11 cellular contexts compared by ENCODE assay signal in the genomic region with DNA sequence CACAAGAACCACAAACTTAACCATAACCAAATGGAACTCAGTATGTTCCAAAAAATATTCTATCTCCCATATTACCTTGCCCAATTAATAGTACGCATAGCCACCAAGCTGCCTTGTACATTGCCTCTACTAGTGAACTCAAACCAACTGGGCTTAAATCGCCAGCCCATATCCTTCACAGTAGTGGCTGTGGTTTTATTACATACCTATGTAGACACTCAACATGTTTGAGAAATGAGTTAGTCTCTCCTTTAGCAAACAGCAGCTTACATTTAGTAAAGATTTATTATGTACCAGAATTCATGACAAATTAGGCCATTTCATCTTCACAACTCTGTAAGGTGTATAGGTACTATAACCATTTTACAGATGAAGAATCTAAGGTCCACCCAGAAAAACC.
DNase-seq lines count a peak whose midpoint lies in the region; ATAC-seq and TF ChIP-seq lines count a peak whose summit lies in the region.
"Had no signal": no experiment of that assay in that cellular context is flagged by ENCODE, and none has a peak within 500 bp of the region (broad histone marks: within the 10 kb centered on the region; RNA-seq: fewer than 3 reads in every experiment).

No MANE protein-coding gene starts in this region.

- peaks cover 12% of the 10 kb centered on the region for H3K36me3 Mint-ChIP-seq in activated T-cell treated with anti-CD3 and anti-CD28 coated beads, Interleukin-2, amount 50 U/mL, for 24 hours (ENCODE audit: low read depth)
- peaks cover 26 to 56% of the 10 kb centered on the region in 2 donors for H3K36me3 Mint-ChIP-seq in stimulated activated naive B cell treated with anti-CD40 and anti-IgM and Interleukin-4, amounts not matched to agents 10 μg/mL and 1 μg/mL and 100 μg/mL, for 72 hours

- H3K27me3 Mint-ChIP-seq in activated T-cell treated with anti-CD3 and anti-CD28 coated beads, Interleukin-2, amount 50 U/mL, for 24 hours: no peaks in the 10 kb centered on the region
- no peaks in the 10 kb centered on the region for H3K27me3 Mint-ChIP-seq in stimulated activated naive B cell treated with anti-CD40 and anti-IgM and Interleukin-4, amounts not matched to agents 10 μg/mL and 1 μg/mL and 100 μg/mL, for 72 hours

- CTCF ChIA-PET in RWPE1 (lab: Yijun Ruan, JAX): interaction anchor here (0.6 to 1.2 kb wide), 3 partner anchors 41 to 269 kb away, joined by 3 to 5 read pairs (median 3); partner anchors contain the start of gene SMIM5

- no peaks in the 10 kb centered on the region for H3K9me3 Mint-ChIP-seq in activated T-cell treated with anti-CD3 and anti-CD28 coated beads, Interleukin-2, amount 50 U/mL, for 24 hours
- no peaks in the 10 kb centered on the region for H3K9me3 Mint-ChIP-seq in stimulated activated naive B cell treated with anti-CD40 and anti-IgM and Interleukin-4, amounts not matched to agents 10 μg/mL and 1 μg/mL and 100 μg/mL, for 72 hours

- POLR2A ChIA-PET in RWPE1 (lab: Yijun Ruan, JAX; ENCODE audit: low non-redundant PET): no interaction called here

- ATAC-seq in stimulated activated naive B cell treated with anti-CD40 and anti-IgM and Interleukin-4, amounts not matched to agents 10 μg/mL and 1 μg/mL and 100 μg/mL, for 72 hours (replicated peaks): no peak

- no peak for DNase-seq in activated T-cell treated with anti-CD3 and anti-CD28 coated beads, Interleukin-2, amount 50 U/mL, for 24 hours
- DNase-seq in activated T-cell treated with anti-CD3 and anti-CD28 coated beads for 4 hours: no peak
- peak; percentile 33 for DNase-seq in RWPE1 (ENCODE audit: low spot score)
- peak; percentile 78 for DNase-seq in fibroblast of peridontal ligament (ENCODE audit: extremely low read depth)
- DNase-seq in stimulated activated naive B cell treated with anti-CD40 and anti-IgM and Interleukin-4, amounts not matched to agents 10 μg/mL and 1 μg/mL and 100 μg/mL, for 72 hours: no peak
- no peak for DNase-seq in activated CD8-positive, alpha-beta memory T cell treated with anti-CD3 and anti-CD28 coated beads, Interleukin-2, amount 50 U/mL, for 4 hours
- no peak for DNase-seq in middle frontal gyrus (ENCODE audit: extremely low spot score, low spot score)
- DNase-seq in NCI-H2171 treated with DMSO at 0.1 percent for 48 hours (lab: John Stamatoyannopoulos, UW): no peak
- DNase-seq: AML-193, erythroblast, tibial artery had no signal

- no peak overlapping the region for H3K4me3 Mint-ChIP-seq in activated T-cell treated with anti-CD3 and anti-CD28 coated beads, Interleukin-2, amount 50 U/mL, for 24 hours
- H3K4me3 Mint-ChIP-seq in stimulated activated naive B cell treated with anti-CD40 and anti-IgM and Interleukin-4, amounts not matched to agents 10 μg/mL and 1 μg/mL and 100 μg/mL, for 72 hours: peak overlapping the region; percentile 7 to 44

- H3K27ac ChIP-seq in RWPE1: no peak overlapping the region
- H3K27ac ChIP-seq: tibial artery had no signal

- H3K27ac Mint-ChIP-seq in activated T-cell treated with anti-CD3 and anti-CD28 coated beads, Interleukin-2, amount 50 U/mL, for 24 hours: peak overlapping the region; percentile 84
- H3K27ac Mint-ChIP-seq in stimulated activated naive B cell treated with anti-CD40 and anti-IgM and Interleukin-4, amounts not matched to agents 10 μg/mL and 1 μg/mL and 100 μg/mL, for 72 hours: peak overlapping the region; percentile 84

- peaks cover 94% of the 10 kb centered on the region for H3K4me1 Mint-ChIP-seq in activated T-cell treated with anti-CD3 and anti-CD28 coated beads, Interleukin-2, amount 50 U/mL, for 24 hours (ENCODE audit: low read depth)
- H3K4me1 Mint-ChIP-seq in stimulated activated naive B cell treated with anti-CD40 and anti-IgM and Interleukin-4, amounts not matched to agents 10 μg/mL and 1 μg/mL and 100 μg/mL, for 72 hours: peaks cover 62 to 95% of the 10 kb centered on the region in 2 donors

- no peak for TF ChIP-seq CTCF in RWPE1 (conservative IDR thresholded peaks at IDR 0.05; ENCODE audit: low read depth)

Comparison
In these comparisons a context has a peak if more than half of its experiments do, and no peak if none do; other contexts are left out.
1. DNase-seq: peak in RWPE1 (single experiment) and fibroblast of peridontal ligament (single experiment); none in activated T-cell treated with anti-CD3 and anti-CD28 coated beads, Interleukin-2, amount 50 U/mL, for 24 hours (single experiment), activated T-cell treated with anti-CD3 and anti-CD28 coated beads for 4 hours (single experiment), stimulated activated naive B cell treated with anti-CD40 and anti-IgM and Interleukin-4, amounts not matched to agents 10 μg/mL and 1 μg/mL and 100 μg/mL, for 72 hours (single experiment), activated CD8-positive, alpha-beta memory T cell treated with anti-CD3 and anti-CD28 coated beads, Interleukin-2, amount 50 U/mL, for 4 hours (single experiment), middle frontal gyrus (single experiment) and NCI-H2171 treated with DMSO at 0.1 percent for 48 hours (single experiment).